ENCODE assay signal across 1 cellular context in the genomic region with DNA sequence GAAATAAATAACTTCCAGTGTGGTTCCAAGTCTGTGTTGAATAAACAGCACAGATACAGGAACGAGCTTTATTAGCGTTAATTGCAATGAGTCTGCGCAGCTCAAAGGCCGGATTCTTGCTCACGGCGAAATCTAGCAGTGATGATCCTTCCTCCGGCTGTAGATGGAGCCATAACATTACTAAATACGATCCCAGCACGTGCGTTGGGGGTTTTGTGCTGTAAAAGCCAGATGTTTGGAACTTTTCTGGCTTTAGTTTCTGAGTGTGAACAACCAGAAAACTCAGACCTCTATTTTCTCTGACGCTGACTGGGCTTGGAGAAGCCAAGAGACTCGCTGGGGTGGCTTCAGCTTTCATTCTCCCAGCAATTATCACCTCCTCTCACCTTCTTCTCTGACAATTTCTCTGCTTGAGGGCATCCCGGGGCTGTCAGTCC.
TF ChIP-seq lines count a peak whose summit lies in the region.

No MANE protein-coding gene starts in this region.

TF ChIP-seq in H1, 55 proteins besides CTCF, POLR2A, EP300 and RAD21:
- TF ChIP-seq NRF1 (IDR thresholded peaks at IDR 0.05; ENCODE audit: low read depth, low read length) (peak; percentile 22; the same call in 1 of the 2 replicates), FOSL1 (IDR thresholded peaks at IDR 0.05; ENCODE audit: insufficient read depth, low read depth, low read length) (no peak), MAX (IDR thresholded peaks at IDR 0.05) (peak; percentile 99), E2F6 (IDR thresholded peaks at IDR 0.05) (peak; percentile 88)
